19 cellular contexts compared by ENCODE assay signal in genomic region chr7:127745445-127745844, GRCh38.
A peak's percentile ranks its signal among the peaks of the same experiment; 100 is the strongest.
DNase-seq lines count a peak whose midpoint lies in the region; ATAC-seq and TF ChIP-seq lines count a peak whose summit lies in the region.
"Had no signal": no experiment of that assay in that cellular context is flagged by ENCODE, and none has a peak within 500 bp of the region (broad histone marks: within the 10 kb centered on the region; RNA-seq: fewer than 3 reads in every experiment).

No MANE protein-coding gene starts in this region.

- H3K4me3 Mint-ChIP-seq in activated CD4-positive, alpha-beta T cell treated with anti-CD3 and anti-CD28 coated beads for 36 hours: no peak overlapping the region
- H3K4me3 Mint-ChIP-seq in activated CD8-positive, alpha-beta T cell treated with anti-CD3 and anti-CD28 coated beads for 36 hours: no peak overlapping the region
- H3K4me3 Mint-ChIP-seq in natural killer cell: no peak overlapping the region

- peaks cover 41% of the 10 kb centered on the region for H3K36me3 Mint-ChIP-seq in activated CD4-positive, alpha-beta T cell treated with anti-CD3 and anti-CD28 coated beads for 36 hours (ENCODE audit: low read depth)
- peaks cover 48% of the 10 kb centered on the region for H3K36me3 Mint-ChIP-seq in activated CD8-positive, alpha-beta T cell treated with anti-CD3 and anti-CD28 coated beads for 36 hours (ENCODE audit: low read depth)
- H3K36me3 Mint-ChIP-seq in natural killer cell: no peaks in the 10 kb centered on the region

- intact Hi-C loops in activated CD4-positive, alpha-beta T cell treated with anti-CD3 and anti-CD28 coated beads for 36 hours (cut with DNase I, micrococcal nuclease): loop anchor here in 1 of 2 experiments (2.0 kb wide), 1 partner anchor 111 kb away; no protein-coding TSS in a partner anchor
- intact Hi-C loops in activated CD8-positive, alpha-beta T cell treated with anti-CD3 and anti-CD28 coated beads for 36 hours (cut with micrococcal nuclease): no loop called here
- intact Hi-C loops in natural killer cell (cut with micrococcal nuclease): no loop called here

- CTCF ChIA-PET in activated CD4-positive, alpha-beta T cell treated with anti-CD3 and anti-CD28 coated beads for 36 hours (lab: Charles Lee): no interaction called here
- CTCF ChIA-PET in activated CD8-positive, alpha-beta T cell treated with anti-CD3 and anti-CD28 coated beads for 36 hours (lab: Charles Lee): no interaction called here

- H3K4me1 Mint-ChIP-seq in activated CD4-positive, alpha-beta T cell treated with anti-CD3 and anti-CD28 coated beads for 36 hours: peaks cover 53% of the 10 kb centered on the region
- peaks cover 59% of the 10 kb centered on the region for H3K4me1 Mint-ChIP-seq in activated CD8-positive, alpha-beta T cell treated with anti-CD3 and anti-CD28 coated beads for 36 hours (ENCODE audit: low read depth)
- H3K4me1 Mint-ChIP-seq in natural killer cell: peaks cover 46 to 60% of the 10 kb centered on the region in 2 donors

- no peaks in the 10 kb centered on the region for H3K27me3 Mint-ChIP-seq in activated CD4-positive, alpha-beta T cell treated with anti-CD3 and anti-CD28 coated beads for 36 hours
- H3K27me3 Mint-ChIP-seq in activated CD8-positive, alpha-beta T cell treated with anti-CD3 and anti-CD28 coated beads for 36 hours: no peaks in the 10 kb centered on the region
- no peaks in the 10 kb centered on the region for H3K27me3 Mint-ChIP-seq in natural killer cell (ENCODE audit: low read depth in 2 of 2)

- TF ChIP-seq CTCF in activated CD8-positive, alpha-beta T cell treated with anti-CD3 and anti-CD28 coated beads for 36 hours (IDR thresholded peaks at IDR 0.05): no peak
- TF ChIP-seq CTCF in natural killer cell (IDR thresholded peaks at IDR 0.05): no peak

- ATAC-seq in activated CD4-positive, alpha-beta T cell treated with anti-CD3 and anti-CD28 coated beads for 36 hours: peak; percentile 95
- ATAC-seq in GM19463 (IDR thresholded peaks at IDR 0.05; ENCODE audit: unreplicated experiment) (peak; percentile 53), natural killer cell (peak; percentile 83 to 89 (median 85)), GM19324 (IDR thresholded peaks at IDR 0.05; ENCODE audit: low FRiP score, unreplicated experiment) (no peak)
- peak; percentile 88 for ATAC-seq in activated CD8-positive, alpha-beta T cell treated with anti-CD3 and anti-CD28 coated beads for 36 hours

- no peak overlapping the region for H3K27ac Mint-ChIP-seq in activated CD4-positive, alpha-beta T cell treated with anti-CD3 and anti-CD28 coated beads for 36 hours
- H3K27ac Mint-ChIP-seq in activated CD8-positive, alpha-beta T cell treated with anti-CD3 and anti-CD28 coated beads for 36 hours: peak overlapping the region; percentile 14
- H3K27ac Mint-ChIP-seq in natural killer cell: peak overlapping the region in 1 of 2 donors; percentile 45

- POLR2A ChIA-PET in activated CD4-positive, alpha-beta T cell treated with anti-CD3 and anti-CD28 coated beads for 36 hours (lab: Charles Lee): no interaction called here
- POLR2A ChIA-PET in activated CD8-positive, alpha-beta T cell treated with anti-CD3 and anti-CD28 coated beads for 36 hours (lab: Charles Lee): no interaction called here

- peak; percentile 7 for DNase-seq in activated CD4-positive, alpha-beta T cell treated with anti-CD3 and anti-CD28 coated beads for 36 hours
- no peak for DNase-seq in activated CD4-positive, alpha-beta T cell treated with anti-CD3 and anti-CD28 coated beads for 1 hour
- peak; percentile 8 for DNase-seq in activated CD8-positive, alpha-beta T cell treated with anti-CD3 and anti-CD28 coated beads for 36 hours
- DNase-seq in natural killer cell (no peak), NCI-H1417 (lab: John Stamatoyannopoulos, UW) (no peak)
- no peak for DNase-seq in effector CD4-positive, alpha-beta T cell
- DNase-seq: 8988T; Caco-2; dermis blood vessel endothelial cell; Karpas-422; NCI-H1048; NCI-H2029; OCI-M1; SHP77; small intestine; stimulated activated CD4-positive, alpha-beta T cell treated with anti-CD3 and anti-CD28 coated beads, Interleukin-2, amount 100 ng/mL, for 48 hours; upper lobe of left lung had no signal

- H3K9me3 Mint-ChIP-seq in activated CD4-positive, alpha-beta T cell treated with anti-CD3 and anti-CD28 coated beads for 36 hours (ENCODE audit: low read depth): no peaks in the 10 kb centered on the region
- H3K9me3 Mint-ChIP-seq in activated CD8-positive, alpha-beta T cell treated with anti-CD3 and anti-CD28 coated beads for 36 hours: no peaks in the 10 kb centered on the region
- H3K9me3 Mint-ChIP-seq in natural killer cell: no peaks in the 10 kb centered on the region

Comparison
In these comparisons a context has a peak if more than half of its experiments do, and no peak if none do; other contexts are left out.
1. DNase-seq: peak in activated CD4-positive, alpha-beta T cell treated with anti-CD3 and anti-CD28 coated beads for 36 hours (single experiment) and activated CD8-positive, alpha-beta T cell treated with anti-CD3 and anti-CD28 coated beads for 36 hours (single experiment); none in activated CD4-positive, alpha-beta T cell treated with anti-CD3 and anti-CD28 coated beads for 1 hour (single experiment), natural killer cell (single experiment), NCI-H1417 (0 of 3) and effector CD4-positive, alpha-beta T cell (single experiment).